ENCODE assay signal across 8 cellular contexts in genomic region chr13:109785141-109785891, GRCh38. TPM values are rescaled to one million over a fixed set of nuclear protein-coding genes. Genes with fewer than 3 reads are reported as not detected.
DNase-seq lines count a peak whose midpoint lies in the region; ATAC-seq, FAIRE-seq and TF ChIP-seq lines count a peak whose summit lies in the region.

No MANE protein-coding gene starts in this region.

- peak overlapping the region; percentile 89 to 97 for H3K27ac ChIP-seq in liver (ENCODE audit: low read depth in 1 of 2, low read length in 2 of 2)
- no peak overlapping the region for H3K27ac ChIP-seq in HepG2 (ENCODE audit: extremely low read length, insufficient read depth, low read length)
- H3K27ac ChIP-seq in cardiac muscle cell, result peak overlapping the region; percentile 89
- H3K27ac ChIP-seq in prostate gland, result peak overlapping the region; percentile 84 to 97

- H3K27me3 Mint-ChIP-seq in activated naive CD4-positive, alpha-beta T cell treated with anti-CD3 and anti-CD28 coated beads for 36 hours (ENCODE audit: low read depth), result peaks cover 5% of the 10 kb centered on the region

- no peak for ATAC-seq in HepG2

- H3K4me1 Mint-ChIP-seq in activated naive CD4-positive, alpha-beta T cell treated with anti-CD3 and anti-CD28 coated beads for 36 hours (ENCODE audit: low read depth), result peaks cover 23% of the 10 kb centered on the region

- POLR2A ChIA-PET in HepG2 (lab: Yijun Ruan, JAX), result no interaction called here
- POLR2A ChIA-PET in HEK293T (lab: Yijun Ruan, JAX), result no interaction called here

- H3K9me3 ChIP-seq in liver (ENCODE audit: control insufficient read depth in 4 of 4, low read length in 3 of 4) (no peaks in the 10 kb centered on the region), HepG2 (ENCODE audit: low read length) (no peaks in the 10 kb centered on the region), cardiac muscle cell (ENCODE audit: low read depth) (no peaks in the 10 kb centered on the region), prostate gland (no peaks in the 10 kb centered on the region)

- CTCF ChIA-PET in HepG2 (lab: Yijun Ruan, JAX; ENCODE audit: low intra/inter-chr PET ratio, low total read pairs) (no interaction called here), HEK293T (lab: Yijun Ruan, JAX) (interaction anchor here (0.7 kb wide), 1 partner anchor 37 kb away, joined by 3 read pairs; no protein-coding TSS in a partner anchor)
- CTCF ChIA-PET in activated naive CD4-positive, alpha-beta T cell treated with anti-CD3 and anti-CD28 coated beads for 36 hours (lab: Charles Lee), result interaction anchor here (0.6 to 1.3 kb wide), 7 partner anchors 21 to 886 kb away, joined by 3 to 5 read pairs (median 3); no protein-coding TSS in a partner anchor

- H3K9me3 Mint-ChIP-seq in activated naive CD4-positive, alpha-beta T cell treated with anti-CD3 and anti-CD28 coated beads for 36 hours, result no peaks in the 10 kb centered on the region

- no TSS peak for BruUV-seq in HepG2 (replicated peaks; lab: Mats Ljungman, UMichigan)

- H3K4me2 ChIP-seq in HepG2 (ENCODE audit: low read depth, low read length), result no peak overlapping the region

- no peaks in the 10 kb centered on the region for H4K20me1 ChIP-seq in HepG2 (ENCODE audit: insufficient read depth, low read length)

- no peaks in the 10 kb centered on the region for H3K27me3 ChIP-seq in liver (ENCODE audit: control insufficient read depth in 4 of 4, insufficient read depth in 4 of 4, low read length in 3 of 4)
- peaks cover 0 to 8% of the 10 kb centered on the region in 2 experiments; a peak in 3 of 5 replicates for H3K27me3 ChIP-seq in HepG2 (ENCODE audit: control insufficient read depth in 1 of 2, insufficient read depth in 2 of 2, low read length in 2 of 2)
- H3K27me3 ChIP-seq in cardiac muscle cell, result peaks cover 4% of the 10 kb centered on the region
- H3K27me3 ChIP-seq in prostate gland (replicated peaks; ENCODE audit: insufficient read depth), result no peaks in the 10 kb centered on the region

- TF ChIP-seq POLR2A in HepG2 (IDR thresholded peaks at IDR 0.05; ENCODE audit: insufficient read depth in 1 of 2, low read depth in 2 of 2, low read length in 2 of 2) (no peak), prostate gland (IDR thresholded peaks at IDR 0.05) (peak; percentile 24)

- no peak for DNase-seq in HepG2 (ENCODE audit: low spot score)
- peak; percentile 47 for DNase-seq in NOMO-1 treated with DMSO at 0.1 percent for 48 hours (lab: John Stamatoyannopoulos, UW; ENCODE audit: unreplicated experiment)
- DNase-seq in activated naive CD4-positive, alpha-beta T cell treated with anti-CD3 and anti-CD28 coated beads for 36 hours, result peak; percentile 48
- DNase-seq in cardiac muscle cell (ENCODE audit: low read depth in 1 of 2, low spot score in 1 of 2), result peak; percentile 68 to 76
- no peak for DNase-seq in prostate gland (ENCODE audit: low spot score)
- no peak for DNase-seq in HEK293T (ENCODE audit: extremely low spot score)
- no peak for DNase-seq in NCI-H2081 treated with DMSO at 0.1 percent for 48 hours (lab: John Stamatoyannopoulos, UW)

- H3K36me3 ChIP-seq in liver (ENCODE audit: control insufficient read depth in 4 of 4, insufficient read depth in 3 of 4, low read depth in 1 of 4, low read length in 3 of 4), result peaks cover 2 to 12% (median 6%) of the 10 kb centered on the region in 4 donors
- no peaks in the 10 kb centered on the region for H3K36me3 ChIP-seq in HepG2 (replicated peaks in 1 of 2; ENCODE audit: control insufficient read depth in 1 of 2, insufficient read depth in 2 of 2, low read length in 2 of 2)
- no peaks in the 10 kb centered on the region for H3K36me3 ChIP-seq in cardiac muscle cell
- peaks cover 9 to 22% of the 10 kb centered on the region in 2 donors for H3K36me3 ChIP-seq in prostate gland

- TF ChIP-seq EP300 in HepG2 (IDR thresholded peaks at IDR 0.05; ENCODE audit: low read depth in 2 of 2, low read length in 2 of 2) (no peak), HepG2 (CRISPR knock-in tag; IDR thresholded peaks at IDR 0.05; ENCODE audit: borderline replicate concordance) (no peak)

- H3K4me3 ChIP-seq in liver (ENCODE audit: low read depth in 1 of 3, low read length in 3 of 3) (peak overlapping the region; percentile 76 to 93 (median 78)), HepG2 (replicated peaks in 1 of 3; ENCODE audit: insufficient read depth in 1 of 3, low read depth in 2 of 3, low read length in 3 of 3) (no peak overlapping the region), cardiac muscle cell (peak overlapping the region; percentile 91), prostate gland (peak overlapping the region; percentile 70 to 96)

- peaks cover 11 to 45% (median 30%) of the 10 kb centered on the region in 4 donors for H3K4me1 ChIP-seq in liver (ENCODE audit: control insufficient read depth in 4 of 4, insufficient read depth in 4 of 4, low read length in 3 of 4)
- no peaks in the 10 kb centered on the region for H3K4me1 ChIP-seq in HepG2 (ENCODE audit: insufficient read depth, low read length)
- H3K4me1 ChIP-seq in cardiac muscle cell (ENCODE audit: low read depth), result no peaks in the 10 kb centered on the region
- peaks cover 11% of the 10 kb centered on the region for H3K4me1 ChIP-seq in prostate gland (replicated peaks)

- H3K9ac ChIP-seq in liver (ENCODE audit: low read depth in 1 of 2, low read length in 2 of 2), result peak overlapping the region; percentile 10 to 50
- H3K9ac ChIP-seq in HepG2 (ENCODE audit: insufficient read depth, low read depth, low read length), result no peak overlapping the region

- FAIRE-seq in HepG2 (lab: Jason Lieb, UNC), result no peak

- H3K79me2 ChIP-seq in HepG2 (ENCODE audit: insufficient read depth, low read length), result no peaks in the 10 kb centered on the region

- in situ Hi-C loops in HepG2 (cut with HindIII; ENCODE audit: extremely low pct_ligation_motif_present, low pct_unique_long_range_greater_than_20kb), result loop anchor here (25.0 kb wide), 1 partner anchor 823 kb away; no protein-coding TSS in a partner anchor

- H3K27ac Mint-ChIP-seq in activated naive CD4-positive, alpha-beta T cell treated with anti-CD3 and anti-CD28 coated beads for 36 hours, result no peak overlapping the region

- no peak overlapping the region for H2AFZ ChIP-seq in HepG2 (ENCODE audit: low read length)

- whole genome bisulfite sequencing in liver, result 2% methylated on average over 98 of the region's 98 CpGs
- WGBS in HepG2 (ENCODE audit: low lambda C conversion rate), result 77% methylated on average over 65 of the region's 98 CpGs
- 3% methylated on average over 83 of the region's 98 CpGs for WGBS in prostate gland

- H3K36me3 Mint-ChIP-seq in activated naive CD4-positive, alpha-beta T cell treated with anti-CD3 and anti-CD28 coated beads for 36 hours (ENCODE audit: low read depth), result peaks cover 4% of the 10 kb centered on the region

- TF ChIP-seq CTCF in liver (IDR thresholded peaks at IDR 0.05; ENCODE audit: low read depth, low read length, missing input control) (no peak), HepG2 (CRISPR knock-in tag; IDR thresholded peaks at IDR 0.05) (no peak), cardiac muscle cell (IDR thresholded peaks at IDR 0.05; ENCODE audit: low read depth, low read length) (no peak), prostate gland (IDR thresholded peaks at IDR 0.05) (no peak)

- TF ChIP-seq RAD21 in liver (IDR thresholded peaks at IDR 0.05) (no peak), HepG2 (CRISPR knock-in tag; IDR thresholded peaks at IDR 0.05) (no peak)

- intact Hi-C loops in HepG2 (cut with micrococcal nuclease; ENCODE audit: unreplicated experiment), result loop anchor here (10.0 kb wide), 1 partner anchor 531 kb away; no protein-coding TSS in a partner anchor
- intact Hi-C loops in activated naive CD4-positive, alpha-beta T cell treated with anti-CD3 and anti-CD28 coated beads for 36 hours (cut with micrococcal nuclease), result loop anchor here (1.0 to 10.0 kb wide), 5 partner anchors 20 to 1461 kb away; no protein-coding TSS in a partner anchor
- intact Hi-C loops in prostate gland (cut with DNase I), result loop anchor here (2.0 to 10.0 kb wide), 5 partner anchors 87 to 641 kb away; no protein-coding TSS in a partner anchor

- peak overlapping the region; percentile 63 for H3K4me3 Mint-ChIP-seq in activated naive CD4-positive, alpha-beta T cell treated with anti-CD3 and anti-CD28 coated beads for 36 hours

TF ChIP-seq in liver, 16 proteins besides CTCF, POLR2A, EP300 and RAD21 (continues in another document):
- TF ChIP-seq FOXA2 (IDR thresholded peaks at IDR 0.05) (no peak), GABPA (IDR thresholded peaks at IDR 0.05 in 1 of 2, conservative IDR thresholded peaks at IDR 0.05 in 1 of 2) (no peak)

TF ChIP-seq in HepG2, 621 proteins besides CTCF, POLR2A, EP300 and RAD21 (continues in another document):
- TF ChIP-seq ZNF224 (CRISPR knock-in tag; IDR thresholded peaks at IDR 0.05), result no peak

TF ChIP-seq in HEK293T, 16 proteins besides CTCF, POLR2A, EP300 and RAD21 (continues in another document):
- TF ChIP-seq LEF1 (IDR thresholded peaks at IDR 0.05; ENCODE audit: borderline replicate concordance) (no peak), ARNT (IDR thresholded peaks at IDR 0.05) (no peak)

RNA-seq across cellular contexts. Expression of gene IRS2, which starts 1.1 kb away (rescaled TPM):
- total RNA-seq in liver (1 to 10 TPM; 6.3 to 9.1 TPM), HepG2 (2016; rRNA removed; fragmentation: Illumina TruSeq; extraction: Trizol) (0.02 TPM in 1 of 2 replicates, not detected in the other), cardiac muscle cell (5.5 and 12.6 TPM in 2 replicates), prostate gland (10 to 100 TPM; 43.5 to 54.8 TPM)
- polyA plus RNA-seq in liver (1 to 10 TPM; 4.0 to 7.1 TPM), HepG2 (2011; rRNA removed) (0.04 and 0.05 TPM in 2 replicates), cardiac muscle cell (3.0 and 5.1 TPM in 2 replicates)
- not detected in 2 replicates for total RNA-seq in HepG2 (2016; cell fraction: cytosol; rRNA removed; fragmentation: Illumina TruSeq; extraction: Trizol; ENCODE audit: low read depth)
- 0.02 TPM in 1 of 2 replicates, not detected in the other for total RNA-seq in HepG2 (2016; cell fraction: insoluble cytoplasmic fraction; rRNA removed; fragmentation: Illumina TruSeq; extraction: Trizol)
- total RNA-seq in HepG2 (2016; cell fraction: membrane; rRNA removed; fragmentation: Illumina TruSeq; extraction: Trizol), result not detected in 2 replicates
- total RNA-seq in HepG2 (2016; cell fraction: nucleus; rRNA removed; fragmentation: Illumina TruSeq; extraction: Trizol), result 0.03 TPM in 2 replicates
- 0.01 and 0.03 TPM in 2 replicates for polyA plus RNA-seq in HepG2 (2011; cell fraction: cytosol; rRNA removed)
- 0.07 and 0.14 TPM in 2 replicates for polyA plus RNA-seq in HepG2 (2011; cell fraction: nucleus; rRNA removed)
- polyA plus RNA-seq in HepG2 (2012), result 0.08 and 0.09 TPM in 2 replicates
- not detected in 2 replicates for polyA plus RNA-seq in HepG2 (2016; cell fraction: cytosol; fragmentation: Illumina TruSeq; extraction: Trizol; ENCODE audit: low read depth)
- not detected in 2 replicates for polyA plus RNA-seq in HepG2 (2016; cell fraction: insoluble cytoplasmic fraction; fragmentation: Illumina TruSeq; extraction: Trizol; ENCODE audit: low read depth)
- polyA plus RNA-seq in HepG2 (2016; cell fraction: membrane; fragmentation: Illumina TruSeq; extraction: Trizol; ENCODE audit: low read depth), result not detected in 2 replicates
- not detected in 2 replicates for polyA plus RNA-seq in HepG2 (2016; cell fraction: nucleus; fragmentation: Illumina TruSeq; extraction: Trizol; ENCODE audit: insufficient read depth, low read depth)
- 0.06 and 6.1 TPM in 2 replicates for polyA minus RNA-seq in HepG2 (2011; rRNA and poly(A)+ RNA removed; ENCODE audit: low replicate concordance)
- polyA minus RNA-seq in HepG2 (2011; cell fraction: cytosol; rRNA and poly(A)+ RNA removed), result 0.10 TPM in 1 of 2 replicates, not detected in the other
- 0.12 and 0.13 TPM in 2 replicates for polyA minus RNA-seq in HepG2 (2011; cell fraction: nucleus; rRNA and poly(A)+ RNA removed)
- total RNA-seq in activated naive CD4-positive, alpha-beta T cell treated with anti-CD3 and anti-CD28 coated beads for 36 hours, result 1 to 10 TPM; 3.0 to 3.3 TPM

Comparison
In these comparisons a context has a peak if more than half of its experiments do, and no peak if none do; other contexts are left out.
1. H3K4me3 ChIP-seq: peak in liver (3 of 3), cardiac muscle cell (single experiment) and prostate gland (2 of 2); none in HepG2 (0 of 3).
2. DNase-seq: peak in NOMO-1 treated with DMSO at 0.1 percent for 48 hours (single experiment), activated naive CD4-positive, alpha-beta T cell treated with anti-CD3 and anti-CD28 coated beads for 36 hours (single experiment) and cardiac muscle cell (2 of 2); none in HepG2 (single experiment), prostate gland (single experiment), HEK293T (single experiment) and NCI-H2081 treated with DMSO at 0.1 percent for 48 hours (single experiment).